In the genomic region with DNA sequence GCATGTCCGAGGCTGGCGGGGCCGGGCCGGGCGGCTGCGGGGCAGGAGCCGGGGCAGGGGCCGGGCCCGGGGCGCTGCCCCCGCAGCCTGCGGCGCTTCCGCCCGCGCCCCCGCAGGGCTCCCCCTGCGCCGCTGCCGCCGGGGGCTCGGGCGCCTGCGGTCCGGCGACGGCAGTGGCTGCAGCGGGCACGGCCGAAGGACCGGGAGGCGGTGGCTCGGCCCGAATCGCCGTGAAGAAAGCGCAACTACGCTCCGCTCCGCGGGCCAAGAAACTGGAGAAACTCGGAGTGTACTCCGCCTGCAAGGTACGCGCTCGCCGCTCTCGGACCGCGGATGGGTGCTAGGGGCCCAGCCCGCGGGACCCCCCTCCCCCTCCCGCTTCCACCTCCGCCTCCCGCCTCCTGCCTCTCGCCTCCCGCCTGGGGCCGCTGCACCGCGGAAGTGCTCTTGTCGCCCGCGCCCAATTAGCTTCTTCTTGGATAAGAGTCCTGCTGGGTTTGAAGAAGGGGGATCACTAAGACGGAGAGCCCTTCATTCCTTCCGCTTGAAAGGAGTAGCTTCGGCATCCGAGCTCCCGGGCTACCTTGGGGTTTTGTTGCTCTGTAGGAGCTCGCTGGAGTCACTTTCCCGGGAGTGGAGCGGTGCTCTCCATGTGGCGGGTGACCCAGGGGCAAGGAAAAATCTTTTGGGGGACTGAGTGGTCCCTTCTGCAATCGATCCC, we compare ENCODE assay signal across 8 cellular contexts. TPM values are rescaled to one million over a fixed set of nuclear protein-coding genes. Genes with fewer than 3 reads are reported as not detected.
DNase-seq lines count a peak whose midpoint lies in the region; ATAC-seq and TF ChIP-seq lines count a peak whose summit lies in the region.

No MANE protein-coding gene starts in this region.

- H3K4me3 Mint-ChIP-seq in activated CD8-positive, alpha-beta T cell treated with anti-CD3 and anti-CD28 coated beads, Interleukin-2, amount 10 ng/mL, durations not matched to agents 7 days and 5 days = peak overlapping the region; percentile 97

- no peaks in the 10 kb centered on the region for H3K27me3 Mint-ChIP-seq in activated CD8-positive, alpha-beta T cell treated with anti-CD3 and anti-CD28 coated beads, Interleukin-2, amount 10 ng/mL, durations not matched to agents 7 days and 5 days (ENCODE audit: low read depth)

- H3K36me3 Mint-ChIP-seq in activated CD8-positive, alpha-beta T cell treated with anti-CD3 and anti-CD28 coated beads, Interleukin-2, amount 10 ng/mL, durations not matched to agents 7 days and 5 days (ENCODE audit: low read depth) = peaks cover 37% of the 10 kb centered on the region

- POLR2A ChIA-PET in activated CD8-positive, alpha-beta T cell treated with anti-CD3 and anti-CD28 coated beads, Interleukin-2, amount 10 ng/mL, durations not matched to agents 7 days and 5 days (lab: Charles Lee) = interaction anchor here (0.6 to 5.8 kb wide), 11 partner anchors 11 to 148 kb away, joined by 3 to 48 read pairs (median 4); partner anchors contain the start of gene SGO1

- peaks cover 56% of the 10 kb centered on the region for H3K4me1 Mint-ChIP-seq in activated CD8-positive, alpha-beta T cell treated with anti-CD3 and anti-CD28 coated beads, Interleukin-2, amount 10 ng/mL, durations not matched to agents 7 days and 5 days (ENCODE audit: low read depth)

- peak; percentile 33 for TF ChIP-seq CTCF in AG09319 (IDR thresholded peaks at IDR 0.05; ENCODE audit: low read depth, low read length)

- no peak for DNase-seq in AG09319 (ENCODE audit: extremely low read depth, low read depth)
- peak; percentile 77 for DNase-seq in NCI-H69 (lab: John Stamatoyannopoulos, UW)
- DNase-seq in activated CD8-positive, alpha-beta T cell treated with anti-CD3 and anti-CD28 coated beads, Interleukin-2, amount 10 ng/mL, durations not matched to agents 7 days and 5 days = peak; percentile 82
- peak; percentile 45 for DNase-seq in effector CD8-positive, alpha-beta T cell (lab: John Stamatoyannopoulos, UW)
- DNase-seq in lung microvascular endothelial cell (ENCODE audit: low read depth in 2 of 2) = peak; percentile 46 to 58
- peak; percentile 43 for DNase-seq in stimulated activated CD8-positive, alpha-beta memory T cell treated with anti-CD3 and anti-CD28 coated beads, Interleukin-12 subunit alpha, Interleukin-12 subunit beta, amount 100 ng/mL, for 1 hour (ENCODE audit: low read depth)

- H3K9me3 Mint-ChIP-seq in activated CD8-positive, alpha-beta T cell treated with anti-CD3 and anti-CD28 coated beads, Interleukin-2, amount 10 ng/mL, durations not matched to agents 7 days and 5 days (ENCODE audit: insufficient read depth) = no peaks in the 10 kb centered on the region

- peak overlapping the region; percentile 95 for H3K27ac Mint-ChIP-seq in activated CD8-positive, alpha-beta T cell treated with anti-CD3 and anti-CD28 coated beads, Interleukin-2, amount 10 ng/mL, durations not matched to agents 7 days and 5 days

- ATAC-seq in GM18907 (IDR thresholded peaks at IDR 0.05; ENCODE audit: unreplicated experiment) (peak; percentile 46), HG03135 (IDR thresholded peaks at IDR 0.05; ENCODE audit: unreplicated experiment) (peak; percentile 39)
- ATAC-seq in activated CD8-positive, alpha-beta T cell treated with anti-CD3 and anti-CD28 coated beads, Interleukin-2, amount 10 ng/mL, durations not matched to agents 7 days and 5 days = peak; percentile 38

- CTCF ChIA-PET in activated CD8-positive, alpha-beta T cell treated with anti-CD3 and anti-CD28 coated beads, Interleukin-2, amount 10 ng/mL, durations not matched to agents 7 days and 5 days (lab: Charles Lee) = interaction anchor here (0.7 to 2.2 kb wide), 12 partner anchors 28 to 164 kb away, joined by 3 to 14 read pairs (median 3); no protein-coding TSS in a partner anchor

RNA-seq across cellular contexts. Expression of gene KAT2B, which starts 0.4 kb away (rescaled TPM):
- 100 to 1,000 TPM; 112 to 120 TPM for total RNA-seq in activated CD8-positive, alpha-beta T cell treated with anti-CD3 and anti-CD28 coated beads, Interleukin-2, amount 10 ng/mL, durations not matched to agents 7 days and 5 days
- total RNA-seq in lung microvascular endothelial cell = 7.2 and 21.8 TPM in 2 replicates

RNA-seq across cellular contexts. Expression of gene PP2D1, which starts 28.6 kb away (rescaled TPM):
- total RNA-seq in activated CD8-positive, alpha-beta T cell treated with anti-CD3 and anti-CD28 coated beads, Interleukin-2, amount 10 ng/mL, durations not matched to agents 7 days and 5 days = not detected
- total RNA-seq in lung microvascular endothelial cell = not detected in 2 replicates
